25 cellular contexts compared by ENCODE assay signal in genomic region chr18:78776706-78777105, GRCh38.
DNase-seq lines count a peak whose midpoint lies in the region; ATAC-seq and TF ChIP-seq lines count a peak whose summit lies in the region.
"Had no signal": no experiment of that assay in that cellular context is flagged by ENCODE, and none has a peak within 500 bp of the region (broad histone marks: within the 10 kb centered on the region; RNA-seq: fewer than 3 reads in every experiment).

No MANE protein-coding gene starts in this region.

- intact Hi-C loops in stomach (cut with DNase I; ENCODE audit: low total_unique reads), result no loop called here

- no peak overlapping the region for H3K27ac Mint-ChIP-seq in immature natural killer cell
- H3K27ac Mint-ChIP-seq: CD8-positive, alpha-beta T cell; GM23338; HFFc6 had no signal

- no peak for TF ChIP-seq POLR2A in stomach (IDR thresholded peaks at IDR 0.05)

- H3K27ac ChIP-seq in VCaP (peak overlapping the region; percentile 61), osteoblast (ENCODE audit: low read depth, low read length) (no peak overlapping the region), stomach (no peak overlapping the region)
- H3K27ac ChIP-seq: SJSA1 had no signal

- no peaks in the 10 kb centered on the region for H3K36me3 Mint-ChIP-seq in immature natural killer cell
- H3K36me3 Mint-ChIP-seq: CD8-positive, alpha-beta T cell had no signal

- WGBS in stomach, 5 donors, result 29 to 53% (median 51%) methylated on average over 13 of the region's 13 CpGs

- no peaks in the 10 kb centered on the region for H4K20me1 ChIP-seq in osteoblast (ENCODE audit: insufficient read depth, low read length)

- DNase-seq in NCI-H69 (lab: John Stamatoyannopoulos, UW), result peak; percentile 73
- DNase-seq in osteoblast (ENCODE audit: insufficient read length, low spot score, missing footprints), result peak; percentile 56
- DNase-seq in stomach, result peak; percentile 25
- no peak for DNase-seq in stimulated activated CD4-positive, alpha-beta T cell treated with anti-CD3 and anti-CD28 coated beads, Interleukin-1b, Interleukin-23, amount 100 ng/mL, for 48 hours
- DNase-seq in immature natural killer cell, result no peak
- DNase-seq: C1 segment of cervical spinal cord; Caco-2; HFFc6; Kasumi-1; MV-4-11; NCI-H2029 treated with DMSO at 0.1 percent for 48 hours; NCI-H2171; NCI-H226; NCI-H510A treated with DMSO at 0.1 percent for 48 hours; NCI-H82; NK-92 treated with Interleukin-12 subunit alpha and Interleukin-12 subunit beta, amount 100 ng/mL, for 24 hours; PC-3; Right ventricle myocardium superior had no signal

- TF ChIP-seq CTCF in VCaP (conservative IDR thresholded peaks at IDR 0.05) (no peak), osteoblast (IDR thresholded peaks at IDR 0.05; ENCODE audit: extremely low read depth, low read depth, low read length) (no peak), stomach (IDR thresholded peaks at IDR 0.05) (no peak)

- no peak for ATAC-seq in GM19023 (IDR thresholded peaks at IDR 0.05; ENCODE audit: unreplicated experiment)
- ATAC-seq: CD8-positive, alpha-beta T cell; GM23338; K562; PC-3 had no signal

- no peak for TF ChIP-seq EP300 in stomach (IDR thresholded peaks at IDR 0.05)

- H3K4me2 ChIP-seq in osteoblast (ENCODE audit: insufficient read depth, low read length), result no peak overlapping the region
- H3K4me2 ChIP-seq: GM23338 had no signal

- H3K9me3 Mint-ChIP-seq in immature natural killer cell, result peaks cover 0 to 2% (median 0%) of the 10 kb centered on the region in 6 donors
- H3K9me3 Mint-ChIP-seq: CD8-positive, alpha-beta T cell had no signal

- no peaks in the 10 kb centered on the region for H3K4me1 Mint-ChIP-seq in immature natural killer cell
- H3K4me1 Mint-ChIP-seq: GM23338 had no signal

- H3K4me3 ChIP-seq in osteoblast (ENCODE audit: insufficient read depth, low read length), result no peak overlapping the region
- H3K4me3 ChIP-seq in stomach, result no peak overlapping the region
- H3K4me3 ChIP-seq: GM23338, HAP-1, K562, SJSA1 had no signal

- H3K36me3 ChIP-seq in osteoblast (ENCODE audit: insufficient read depth, low read length) (no peaks in the 10 kb centered on the region), stomach (no peaks in the 10 kb centered on the region)
- H3K36me3 ChIP-seq: HAP-1, SJSA1 had no signal

- peaks cover 0 to 2% (median 2%) of the 10 kb centered on the region in 3 donors for H3K27me3 Mint-ChIP-seq in immature natural killer cell (ENCODE audit: low read depth in 3 of 3)

- H3K27me3 ChIP-seq in osteoblast (ENCODE audit: insufficient read depth, low read length) (no peaks in the 10 kb centered on the region), stomach (peaks cover 0 to 37% (median 4%) of the 10 kb centered on the region in 3 donors)
- H3K27me3 ChIP-seq: SJSA1 had no signal

- H3K4me1 ChIP-seq in osteoblast (ENCODE audit: insufficient read depth, low read length) (no peaks in the 10 kb centered on the region), stomach (peaks cover 0 to 8% (median 4%) of the 10 kb centered on the region in 4 donors)
- H3K4me1 ChIP-seq: Caco-2, SJSA1 had no signal

- no peak overlapping the region for H3K4me3 Mint-ChIP-seq in immature natural killer cell
- H3K4me3 Mint-ChIP-seq: CD8-positive, alpha-beta T cell; GM23338; HFFc6 had no signal

- H2AFZ ChIP-seq in osteoblast (ENCODE audit: low read length), result no peak overlapping the region
- H2AFZ ChIP-seq: GM23338 had no signal

- no peaks in the 10 kb centered on the region for H3K79me2 ChIP-seq in osteoblast (ENCODE audit: insufficient read depth, low read length)

- H3K9me3 ChIP-seq in osteoblast (ENCODE audit: low read depth, low read length), result peaks cover 3% of the 10 kb centered on the region
- no peaks in the 10 kb centered on the region for H3K9me3 ChIP-seq in stomach
- H3K9me3 ChIP-seq: Caco-2, HAP-1 had no signal

Comparison
In these comparisons a context has a peak if more than half of its experiments do, and no peak if none do; other contexts are left out.
1. DNase-seq: peak in NCI-H69 (single experiment), osteoblast (single experiment) and stomach (single experiment); none in stimulated activated CD4-positive, alpha-beta T cell treated with anti-CD3 and anti-CD28 coated beads, Interleukin-1b, Interleukin-23, amount 100 ng/mL, for 48 hours (single experiment) and immature natural killer cell (0 of 3).